ENCODE assay signal across 10 cellular contexts in the genomic region with DNA sequence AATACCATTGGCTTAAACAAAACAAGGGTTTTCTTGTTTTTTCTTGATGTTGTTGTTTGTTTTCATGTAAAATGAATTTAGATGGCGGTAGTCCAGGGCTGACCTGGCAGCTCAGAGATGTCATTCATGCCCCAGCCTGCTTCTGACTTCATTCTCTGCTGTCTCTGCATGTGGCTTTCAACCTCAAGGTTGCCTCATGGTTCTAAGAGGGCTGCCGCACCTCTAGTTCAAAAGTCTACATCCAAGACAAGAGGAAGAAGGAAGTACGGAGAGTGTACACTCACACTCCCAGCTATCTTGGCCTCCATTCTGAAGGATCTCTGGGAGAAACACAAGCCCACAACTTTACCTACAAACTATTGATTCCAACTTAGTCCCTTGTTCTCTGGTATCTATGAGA. TPM values are rescaled to one million over a fixed set of nuclear protein-coding genes. Genes with fewer than 3 reads are reported as not detected.
DNase-seq lines count a peak whose midpoint lies in the region; ATAC-seq and TF ChIP-seq lines count a peak whose summit lies in the region.
"Had no signal": no experiment of that assay in that cellular context is flagged by ENCODE, and none has a peak within 500 bp of the region (broad histone marks: within the 10 kb centered on the region; RNA-seq: fewer than 3 reads in every experiment).

No MANE protein-coding gene starts in this region.

- TF ChIP-seq POLR2A in testis (IDR thresholded peaks at IDR 0.05) (no peak), upper lobe of left lung (IDR thresholded peaks at IDR 0.05) (no peak)

- H3K9me3 Mint-ChIP-seq in activated naive CD8-positive, alpha-beta T cell treated with anti-CD3 and anti-CD28 coated beads, Interleukin-2, amount 10 ng/mL, durations not matched to agents 7 days and 5 days = peaks cover 7% of the 10 kb centered on the region
- peaks cover 10% of the 10 kb centered on the region for H3K9me3 Mint-ChIP-seq in mesothelial cell of epicardium

- intact Hi-C loops in left ventricle myocardium inferior (cut with micrococcal nuclease) = no loop called here
- intact Hi-C loops in cardiac septum (cut with DNase I) = no loop called here
- intact Hi-C loops in testis (cut with DNase I; ENCODE audit: low total_unique reads) = no loop called here

- TF ChIP-seq EP300 in upper lobe of left lung (IDR thresholded peaks at IDR 0.05) = no peak

- peaks cover 4% of the 10 kb centered on the region for H3K9me3 ChIP-seq in left ventricle myocardium inferior (replicated peaks)
- no peaks in the 10 kb centered on the region for H3K9me3 ChIP-seq in testis
- H3K9me3 ChIP-seq in upper lobe of left lung = peaks cover 0 to 3% (median 0%) of the 10 kb centered on the region in 4 donors

- POLR2A ChIA-PET in activated naive CD8-positive, alpha-beta T cell treated with anti-CD3 and anti-CD28 coated beads, Interleukin-2, amount 10 ng/mL, durations not matched to agents 7 days and 5 days (lab: Charles Lee) = interaction anchor here (0.6 kb wide), 1 partner anchor 695 kb away, joined by 3 read pairs; no protein-coding TSS in a partner anchor

- peaks cover 5% of the 10 kb centered on the region for H3K36me3 Mint-ChIP-seq in activated naive CD8-positive, alpha-beta T cell treated with anti-CD3 and anti-CD28 coated beads, Interleukin-2, amount 10 ng/mL, durations not matched to agents 7 days and 5 days
- peaks cover 10% of the 10 kb centered on the region for H3K36me3 Mint-ChIP-seq in mesothelial cell of epicardium

- H3K4me1 ChIP-seq in left ventricle myocardium inferior = peaks cover 26% of the 10 kb centered on the region
- H3K4me1 ChIP-seq in testis = no peaks in the 10 kb centered on the region
- peaks cover 14 to 25% (median 17%) of the 10 kb centered on the region in 4 donors for H3K4me1 ChIP-seq in upper lobe of left lung

- H3K4me3 Mint-ChIP-seq in activated naive CD8-positive, alpha-beta T cell treated with anti-CD3 and anti-CD28 coated beads, Interleukin-2, amount 10 ng/mL, durations not matched to agents 7 days and 5 days = peak overlapping the region; percentile 98
- H3K4me3 Mint-ChIP-seq in mesothelial cell of epicardium = no peak overlapping the region

- DNase-seq in left ventricle myocardium inferior (no peak), cardiac septum (ENCODE audit: low spot score) (no peak), mesothelial cell of epicardium (ENCODE audit: low spot score in 2 of 2, unreplicated experiment in 2 of 2) (no peak), testis (no peak), upper lobe of left lung (no peak)
- DNase-seq in activated naive CD8-positive, alpha-beta T cell treated with anti-CD3 and anti-CD28 coated beads, Interleukin-2, amount 10 ng/mL, durations not matched to agents 7 days and 5 days = no peak
- DNase-seq: NCI-H1930; stimulated activated CD4-positive, alpha-beta T cell treated with anti-CD3 and anti-CD28 coated beads, Interleukin-4, amount 100 ng/mL, for 24 hours had no signal

- peaks cover 19% of the 10 kb centered on the region for H3K4me1 Mint-ChIP-seq in activated naive CD8-positive, alpha-beta T cell treated with anti-CD3 and anti-CD28 coated beads, Interleukin-2, amount 10 ng/mL, durations not matched to agents 7 days and 5 days
- peaks cover 18% of the 10 kb centered on the region for H3K4me1 Mint-ChIP-seq in mesothelial cell of epicardium

- TF ChIP-seq CTCF in left ventricle myocardium inferior (IDR thresholded peaks at IDR 0.05; ENCODE audit: borderline replicate concordance) = no peak
- TF ChIP-seq CTCF in mesothelial cell of epicardium (IDR thresholded peaks at IDR 0.05; ENCODE audit: unreplicated experiment) = no peak
- no peak for TF ChIP-seq CTCF in testis (IDR thresholded peaks at IDR 0.05)
- TF ChIP-seq CTCF in upper lobe of left lung (IDR thresholded peaks at IDR 0.05) = no peak

- H3K27me3 Mint-ChIP-seq in activated naive CD8-positive, alpha-beta T cell treated with anti-CD3 and anti-CD28 coated beads, Interleukin-2, amount 10 ng/mL, durations not matched to agents 7 days and 5 days = no peaks in the 10 kb centered on the region
- no peaks in the 10 kb centered on the region for H3K27me3 Mint-ChIP-seq in mesothelial cell of epicardium (ENCODE audit: low read depth)

- H3K27me3 ChIP-seq in left ventricle myocardium inferior (ENCODE audit: low read depth) (no peaks in the 10 kb centered on the region), testis (no peaks in the 10 kb centered on the region), upper lobe of left lung (no peaks in the 10 kb centered on the region)

- peaks cover under 1% of the 10 kb centered on the region for H3K36me3 ChIP-seq in left ventricle myocardium inferior
- no peaks in the 10 kb centered on the region for H3K36me3 ChIP-seq in testis (ENCODE audit: low read depth, missing control alignments)
- peaks cover 0 to under 1% (median 0%) of the 10 kb centered on the region in 4 donors for H3K36me3 ChIP-seq in upper lobe of left lung

- H3K4me3 ChIP-seq in left ventricle myocardium inferior (no peak overlapping the region), testis (no peak overlapping the region), upper lobe of left lung (no peak overlapping the region)

- WGBS in testis, 2 donors = 88 to 96% methylated on average over 3 of the region's 3 CpGs
- 91 to 92% methylated on average over 3 of the region's 3 CpGs for WGBS in upper lobe of left lung, 2 donors

- peak overlapping the region; percentile 95 for H3K27ac Mint-ChIP-seq in activated naive CD8-positive, alpha-beta T cell treated with anti-CD3 and anti-CD28 coated beads, Interleukin-2, amount 10 ng/mL, durations not matched to agents 7 days and 5 days
- peak overlapping the region; percentile 55 for H3K27ac Mint-ChIP-seq in mesothelial cell of epicardium

- H3K27ac ChIP-seq in left ventricle myocardium inferior (replicated peaks) (peak overlapping the region; percentile 86), testis (no peak overlapping the region), upper lobe of left lung (peak overlapping the region in 2 of 4 donors; percentile 90 to 91)

- no peak for ATAC-seq in activated naive CD8-positive, alpha-beta T cell treated with anti-CD3 and anti-CD28 coated beads, Interleukin-2, amount 10 ng/mL, durations not matched to agents 7 days and 5 days (ENCODE audit: low read depth)
- no peak for ATAC-seq in HG02678 (IDR thresholded peaks at IDR 0.05; ENCODE audit: unreplicated experiment)
- ATAC-seq in upper lobe of left lung (ENCODE audit: low FRiP score in 2 of 2) = no peak
- ATAC-seq in GM21737 (IDR thresholded peaks at IDR 0.05; ENCODE audit: unreplicated experiment) = no peak

RNA-seq across cellular contexts. Expression of gene BTN3A3, which starts 1.2 kb away (rescaled TPM):
- total RNA-seq in left ventricle myocardium inferior = 8.3 TPM
- 8.5 TPM for total RNA-seq in cardiac septum
- 100 to 1,000 TPM; 117 to 126 TPM for total RNA-seq in activated naive CD8-positive, alpha-beta T cell treated with anti-CD3 and anti-CD28 coated beads, Interleukin-2, amount 10 ng/mL, durations not matched to agents 7 days and 5 days
- 15.4 to 17.2 TPM (median 16.3 TPM) in 3 replicates for total RNA-seq in mesothelial cell of epicardium
- total RNA-seq in testis = 1 to 10 TPM; 7.3 to 7.6 TPM
- 15.2 TPM for polyA plus RNA-seq in testis (ENCODE audit: insufficient read depth, low read depth, low replicate concordance)
- 10 to 100 TPM; 18.7 to 51.3 (median 38.0) TPM for total RNA-seq in upper lobe of left lung

RNA-seq across cellular contexts. Expression of gene BTN2A1, which starts 18.6 kb away (rescaled TPM):
- total RNA-seq in left ventricle myocardium inferior = 16.0 TPM
- total RNA-seq in cardiac septum = 15.7 TPM
- 10 to 100 TPM; 45.2 to 46.7 TPM for total RNA-seq in activated naive CD8-positive, alpha-beta T cell treated with anti-CD3 and anti-CD28 coated beads, Interleukin-2, amount 10 ng/mL, durations not matched to agents 7 days and 5 days
- total RNA-seq in mesothelial cell of epicardium = 27.2 to 30.5 TPM (median 29.2 TPM) in 3 replicates
- total RNA-seq in testis = 10 to 100 TPM; 26.0 to 27.6 TPM
- polyA plus RNA-seq in testis (ENCODE audit: insufficient read depth, low read depth, low replicate concordance) = 27.9 TPM
- total RNA-seq in upper lobe of left lung = 10 to 100 TPM; 17.2 to 34.6 (median 21.2) TPM

RNA-seq across cellular contexts. Expression of gene BTN3A1, which starts 37.1 kb away (rescaled TPM):
- 9.7 TPM for total RNA-seq in left ventricle myocardium inferior
- total RNA-seq in cardiac septum = 7.4 TPM
- 100 to 1,000 TPM; 143 to 154 TPM for total RNA-seq in activated naive CD8-positive, alpha-beta T cell treated with anti-CD3 and anti-CD28 coated beads, Interleukin-2, amount 10 ng/mL, durations not matched to agents 7 days and 5 days
- 37.2 to 39.8 TPM (median 39.0 TPM) in 3 replicates for total RNA-seq in mesothelial cell of epicardium
- 10 to 100 TPM; 10.6 to 14.7 TPM for total RNA-seq in testis
- 15.9 TPM for polyA plus RNA-seq in testis (ENCODE audit: insufficient read depth, low read depth, low replicate concordance)
- total RNA-seq in upper lobe of left lung = 10 to 100 TPM; 24.9 to 55.8 (median 34.6) TPM

RNA-seq across cellular contexts. Expression of gene BTN2A2, which starts 56.2 kb away (rescaled TPM):
- total RNA-seq in left ventricle myocardium inferior (4.2 TPM), cardiac septum (2.8 TPM), mesothelial cell of epicardium (37.9 to 39.0 TPM (median 38.4 TPM) in 3 replicates), testis (10 to 100 TPM; 16.7 to 19.6 TPM), upper lobe of left lung (10 to 100 TPM; 12.2 to 59.7 (median 26.3) TPM)
- 10 to 100 TPM; 20.5 to 27.9 TPM for total RNA-seq in activated naive CD8-positive, alpha-beta T cell treated with anti-CD3 and anti-CD28 coated beads, Interleukin-2, amount 10 ng/mL, durations not matched to agents 7 days and 5 days
- 12.0 TPM for polyA plus RNA-seq in testis (ENCODE audit: insufficient read depth, low read depth, low replicate concordance)
